9 cellular contexts compared by ENCODE assay signal in genomic region chr7:139617074-139617473, GRCh38.
"Had no signal": no experiment of that assay in that cellular context is flagged by ENCODE, and none has a peak within 500 bp of the region (broad histone marks: within the 10 kb centered on the region; RNA-seq: fewer than 3 reads in every experiment).

No MANE protein-coding gene starts in this region.

- FAIRE-seq: H1, H54 had no signal

- H3K4me3 ChIP-seq: GM23338 had no signal

- H3K4me2 ChIP-seq: GM23338 had no signal

- H3K9me3 Mint-ChIP-seq: GM23338, H9, HFFc6, IgD-negative memory B cell had no signal

- ATAC-seq: GM23338 had no signal

- H3K27me3 Mint-ChIP-seq: IgD-negative memory B cell had no signal

- H3K27ac Mint-ChIP-seq: GM23338, HFFc6 had no signal

- DNase-seq: H9, HCEC 1CT, HFFc6, KG1 had no signal

- H3K27ac ChIP-seq: HL-60 had no signal

- H2AFZ ChIP-seq: GM23338 had no signal

- H3K4me1 Mint-ChIP-seq: IgD-negative memory B cell had no signal

- H3K4me3 Mint-ChIP-seq: GM23338, H9, HFFc6, IgD-negative memory B cell had no signal
